ENCODE assay signal across 16 cellular contexts in the genomic region with DNA sequence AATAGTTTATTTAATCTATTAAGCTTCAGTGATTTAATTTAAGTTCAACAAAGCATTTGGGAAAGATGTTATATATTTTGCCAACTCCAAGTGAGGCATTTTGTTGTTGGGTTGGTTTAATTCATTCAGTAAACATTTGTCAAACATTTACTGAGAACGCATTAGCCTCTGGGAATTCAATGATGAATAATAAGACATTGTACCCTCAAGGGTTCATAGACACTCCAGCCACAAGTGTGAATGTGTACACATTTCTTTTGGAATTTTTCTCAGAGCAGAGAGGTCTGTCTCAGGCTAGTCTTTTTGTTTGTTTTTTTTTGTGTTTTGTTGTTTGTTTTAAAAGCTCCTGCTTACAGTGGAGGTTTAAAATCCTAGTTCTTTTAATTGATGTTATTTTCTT.
A peak's percentile ranks its signal among the peaks of the same experiment; 100 is the strongest.
DNase-seq lines count a peak whose midpoint lies in the region; ATAC-seq, FAIRE-seq and TF ChIP-seq lines count a peak whose summit lies in the region.
"Had no signal": no experiment of that assay in that cellular context is flagged by ENCODE, and none has a peak within 500 bp of the region (broad histone marks: within the 10 kb centered on the region; RNA-seq: fewer than 3 reads in every experiment).

No MANE protein-coding gene starts in this region.

- H2BK120ac ChIP-seq in mesenchymal stem cell (ENCODE audit: low read depth, low read length), result no peak overlapping the region

- H3K4me1 ChIP-seq in A549 (peaks cover 63% of the 10 kb centered on the region), endodermal cell (ENCODE audit: control insufficient read depth, insufficient read depth, low read length) (peaks cover 34% of the 10 kb centered on the region), mesenchymal stem cell (ENCODE audit: control insufficient read depth, insufficient read depth, low read depth, low read length) (peaks cover 9% of the 10 kb centered on the region)

- peaks cover 31% of the 10 kb centered on the region for H3K79me1 ChIP-seq in mesenchymal stem cell (replicated peaks; ENCODE audit: low read length, poor library complexity, severe bottlenecking)

- POLR2A ChIA-PET in A549 (lab: Yijun Ruan, JAX), result no interaction called here

- H3K4me3 Mint-ChIP-seq in endodermal cell (no peak overlapping the region), endothelial cell (ENCODE audit: unreplicated experiment) (no peak overlapping the region)
- H3K4me3 Mint-ChIP-seq in activated T-helper 2 cell treated with anti-CD3 and anti-CD28 coated beads, Interferon-gamma antibody, Interleukin-2, Interleukin-4, amounts not matched to agents 10 μg/mL and 5 μg/mL and 100 μg/mL, durations not matched to agents 14 hours and 24 hours and 36 hours (ENCODE audit: low read depth), result no peak overlapping the region
- H3K4me3 Mint-ChIP-seq: B cell; CD4-positive, alpha-beta T cell had no signal

- no peaks in the 10 kb centered on the region for H3K9me3 Mint-ChIP-seq in endodermal cell
- H3K9me3 Mint-ChIP-seq in activated T-helper 2 cell treated with anti-CD3 and anti-CD28 coated beads, Interferon-gamma antibody, Interleukin-2, Interleukin-4, amounts not matched to agents 10 μg/mL and 5 μg/mL and 100 μg/mL, durations not matched to agents 14 hours and 24 hours and 36 hours, result no peaks in the 10 kb centered on the region
- H3K9me3 Mint-ChIP-seq in endothelial cell (ENCODE audit: unreplicated experiment), result no peaks in the 10 kb centered on the region
- H3K9me3 Mint-ChIP-seq: CD4-positive, alpha-beta T cell had no signal

- no peak for TF ChIP-seq RAD21 in A549 (conservative IDR thresholded peaks at IDR 0.05 in 1 of 2, IDR thresholded peaks at IDR 0.05 in 1 of 2)

- ATAC-seq in A549, result peak in 1 of 2 experiments; percentile 45; a peak in 2 of 6 replicates

- H3K4me3 ChIP-seq in A549 (no peak overlapping the region), endodermal cell (ENCODE audit: low read length) (peak overlapping the region; percentile 25), mesenchymal stem cell (ENCODE audit: insufficient read depth in 1 of 2, low read depth in 1 of 2, low read length in 2 of 2) (no peak overlapping the region)
- H3K4me3 ChIP-seq: HAP-1 had no signal

- no peak overlapping the region for H3K27ac Mint-ChIP-seq in endodermal cell
- no peak overlapping the region for H3K27ac Mint-ChIP-seq in activated T-helper 2 cell treated with anti-CD3 and anti-CD28 coated beads, Interferon-gamma antibody, Interleukin-2, Interleukin-4, amounts not matched to agents 10 μg/mL and 5 μg/mL and 100 μg/mL, durations not matched to agents 14 hours and 24 hours and 36 hours
- no peak overlapping the region for H3K27ac Mint-ChIP-seq in endothelial cell (ENCODE audit: unreplicated experiment)
- H3K27ac Mint-ChIP-seq: B cell; CD4-positive, alpha-beta T cell had no signal

- H3K18ac ChIP-seq in mesenchymal stem cell (ENCODE audit: low read depth in 1 of 2, low read length in 2 of 2), result no peak overlapping the region

- H3K27me3 Mint-ChIP-seq in endodermal cell (ENCODE audit: insufficient read depth) (no peaks in the 10 kb centered on the region), endothelial cell (ENCODE audit: unreplicated experiment) (peaks cover 6% of the 10 kb centered on the region)
- H3K27me3 Mint-ChIP-seq in activated T-helper 2 cell treated with anti-CD3 and anti-CD28 coated beads, Interferon-gamma antibody, Interleukin-2, Interleukin-4, amounts not matched to agents 10 μg/mL and 5 μg/mL and 100 μg/mL, durations not matched to agents 14 hours and 24 hours and 36 hours (ENCODE audit: low read depth), result peaks cover 50% of the 10 kb centered on the region

- H2AK5ac ChIP-seq in mesenchymal stem cell (ENCODE audit: low read length, severe bottlenecking), result no peak overlapping the region

- H3K27me3 ChIP-seq in endodermal cell (ENCODE audit: control insufficient read depth, insufficient read depth, low read length, poor library complexity, severe bottlenecking) (no peaks in the 10 kb centered on the region), mesenchymal stem cell (ENCODE audit: control insufficient read depth in 1 of 2, insufficient read depth in 1 of 2, low read length in 2 of 2) (no peaks in the 10 kb centered on the region)

- peak overlapping the region in 1 of 2 experiments; percentile 63; a peak in 3 of 6 replicates for H3K27ac ChIP-seq in A549
- no peak overlapping the region for H3K27ac ChIP-seq in endodermal cell (ENCODE audit: low read depth, low read length)
- no peak overlapping the region for H3K27ac ChIP-seq in mesenchymal stem cell (ENCODE audit: low read length, poor library complexity, severe bottlenecking)

- no peak for TF ChIP-seq EP300 in A549 (IDR thresholded peaks at IDR 0.05)

- H3K23ac ChIP-seq in mesenchymal stem cell (ENCODE audit: low read length in 2 of 2), result no peak overlapping the region

- H2AFZ ChIP-seq in mesenchymal stem cell (ENCODE audit: low read depth, low read length), result no peak overlapping the region

- H3K4ac ChIP-seq in mesenchymal stem cell (ENCODE audit: low read depth in 1 of 2, low read length in 2 of 2), result no peak overlapping the region

- FAIRE-seq in A549 (lab: Jason Lieb, UNC), result no peak

- H3K36me3 ChIP-seq in endodermal cell (ENCODE audit: control insufficient read depth, insufficient read depth, low read length), result no peaks in the 10 kb centered on the region
- H3K36me3 ChIP-seq in mesenchymal stem cell (ENCODE audit: control insufficient read depth in 1 of 2, insufficient read depth in 2 of 2, low read depth in 1 of 2, low read length in 2 of 2), result no peaks in the 10 kb centered on the region
- H3K36me3 ChIP-seq: HAP-1 had no signal

- CTCF ChIA-PET in A549 (lab: Yijun Ruan, JAX), result interaction anchor here (0.5 kb wide), 1 partner anchor 139 kb away, joined by 3 read pairs; no protein-coding TSS in a partner anchor

- 0% methylated on average over 1 of the region's 1 CpG for WGBS in A549 (ENCODE audit: missing lambda C conversion rate)
- 88 to 90% methylated on average over 1 of the region's 1 CpG for WGBS in endodermal cell (ENCODE audit: insufficient coverage in 1 of 2, insufficient read length in 1 of 2), 2 experiments
- 33% methylated on average over 1 of the region's 1 CpG for WGBS in mesenchymal stem cell

- H3K4me2 ChIP-seq in A549 (peak overlapping the region; percentile 64), mesenchymal stem cell (ENCODE audit: low read length, poor library complexity, severe bottlenecking) (no peak overlapping the region)

- no peak overlapping the region for H2BK12ac ChIP-seq in mesenchymal stem cell (ENCODE audit: low read length in 2 of 2)

- H3K9ac ChIP-seq in endodermal cell (ENCODE audit: extremely low read depth, low read length, poor library complexity, severe bottlenecking), result no peak overlapping the region
- H3K9ac ChIP-seq in mesenchymal stem cell (ENCODE audit: low read length), result no peak overlapping the region

- no peak overlapping the region for H2BK15ac ChIP-seq in mesenchymal stem cell (ENCODE audit: low read depth, poor library complexity, severe bottlenecking)

- no peak overlapping the region for H4K8ac ChIP-seq in mesenchymal stem cell (ENCODE audit: low read length)

- intact Hi-C loops in activated T-helper 2 cell treated with anti-CD3 and anti-CD28 coated beads, Interferon-gamma antibody, Interleukin-2, Interleukin-4, amounts not matched to agents 10 μg/mL and 5 μg/mL and 100 μg/mL, durations not matched to agents 14 hours and 24 hours and 36 hours (cut with micrococcal nuclease), result no loop called here

- TF ChIP-seq CTCF in A549 (IDR thresholded peaks at IDR 0.05), result no peak
- no peak for TF ChIP-seq CTCF in endodermal cell (conservative IDR thresholded peaks at IDR 0.05)
- no peak for TF ChIP-seq CTCF in endothelial cell (IDR thresholded peaks at IDR 0.05; ENCODE audit: unreplicated experiment)

- H3K9me3 ChIP-seq in A549, result no peaks in the 10 kb centered on the region
- H3K9me3 ChIP-seq in endodermal cell (ENCODE audit: control insufficient read depth, low read length), result no peaks in the 10 kb centered on the region
- no peaks in the 10 kb centered on the region for H3K9me3 ChIP-seq in mesenchymal stem cell (ENCODE audit: control insufficient read depth, low read length)
- H3K9me3 ChIP-seq: HAP-1 had no signal

- DNase-seq in A549 (ENCODE audit: low read depth in 1 of 2, low spot score in 1 of 2) (peak in 1 of 2 experiments; percentile 38), M059J (ENCODE audit: low read depth) (peak; percentile 53), endodermal cell (no peak), mesenchymal stem cell (peak; percentile 17), NCI-H526 (lab: John Stamatoyannopoulos, UW) (no peak), endothelial cell (ENCODE audit: low spot score) (no peak)
- DNase-seq in activated T-helper 2 cell treated with anti-CD3 and anti-CD28 coated beads, Interferon-gamma antibody, Interleukin-2, Interleukin-4, amounts not matched to agents 10 μg/mL and 5 μg/mL and 100 μg/mL, durations not matched to agents 14 hours and 24 hours and 36 hours (ENCODE audit: low spot score), result no peak
- DNase-seq in NK-92 treated with Interleukin-12 subunit alpha and Interleukin-12 subunit beta, amount 100 ng/mL, for 24 hours (lab: John Stamatoyannopoulos, UW), result no peak
- DNase-seq: CD4-positive, alpha-beta T cell; EL; Kasumi-1; NCI-H2029 treated with DMSO at 0.1 percent for 48 hours; NCI-H2227 treated with DMSO at 0.1 percent for 48 hours; OCI-M1 had no signal

- no peak overlapping the region for H4K91ac ChIP-seq in mesenchymal stem cell (ENCODE audit: low read length)

- H3K36me3 Mint-ChIP-seq in endodermal cell (ENCODE audit: low read depth) (no peaks in the 10 kb centered on the region), endothelial cell (ENCODE audit: low read depth, unreplicated experiment) (no peaks in the 10 kb centered on the region)
- no peaks in the 10 kb centered on the region for H3K36me3 Mint-ChIP-seq in activated T-helper 2 cell treated with anti-CD3 and anti-CD28 coated beads, Interferon-gamma antibody, Interleukin-2, Interleukin-4, amounts not matched to agents 10 μg/mL and 5 μg/mL and 100 μg/mL, durations not matched to agents 14 hours and 24 hours and 36 hours (ENCODE audit: low read depth)

- H3K4me1 Mint-ChIP-seq in endodermal cell (peaks cover 74% of the 10 kb centered on the region), endothelial cell (ENCODE audit: unreplicated experiment) (peaks cover 40% of the 10 kb centered on the region)
- H3K4me1 Mint-ChIP-seq in activated T-helper 2 cell treated with anti-CD3 and anti-CD28 coated beads, Interferon-gamma antibody, Interleukin-2, Interleukin-4, amounts not matched to agents 10 μg/mL and 5 μg/mL and 100 μg/mL, durations not matched to agents 14 hours and 24 hours and 36 hours (ENCODE audit: low read depth), result peaks cover 13% of the 10 kb centered on the region

- H2BK5ac ChIP-seq in mesenchymal stem cell (ENCODE audit: low read depth, low read length, poor library complexity, severe bottlenecking), result no peak overlapping the region

- H3K14ac ChIP-seq in mesenchymal stem cell (ENCODE audit: low read length in 2 of 2), result no peak overlapping the region

- no peak for TF ChIP-seq POLR2A in A549 (IDR thresholded peaks at IDR 0.05; ENCODE audit: low read length)

TF ChIP-seq in A549, 52 proteins besides CTCF, POLR2A, EP300 and RAD21 (continues in another document):
- TF ChIP-seq HDAC2 (IDR thresholded peaks at IDR 0.05) (no peak), NFE2L2 (conservative IDR thresholded peaks at IDR 0.05; ENCODE audit: low read length) (no peak), CHD2 (IDR thresholded peaks at IDR 0.05; ENCODE audit: low read length, partially characterized antibody) (no peak), KDM1A (IDR thresholded peaks at IDR 0.05; ENCODE audit: low read depth) (no peak)

Comparison
In these comparisons a context has a peak if more than half of its experiments do, and no peak if none do; other contexts are left out.
1. DNase-seq: peak in M059J (single experiment) and mesenchymal stem cell (single experiment); none in endodermal cell (single experiment), activated T-helper 2 cell treated with anti-CD3 and anti-CD28 coated beads, Interferon-gamma antibody, Interleukin-2, Interleukin-4, amounts not matched to agents 10 μg/mL and 5 μg/mL and 100 μg/mL, durations not matched to agents 14 hours and 24 hours and 36 hours (single experiment), NK-92 treated with Interleukin-12 subunit alpha and Interleukin-12 subunit beta, amount 100 ng/mL, for 24 hours (single experiment), NCI-H526 (0 of 2) and endothelial cell (single experiment).